18 cellular contexts compared by ENCODE assay signal in the genomic region with DNA sequence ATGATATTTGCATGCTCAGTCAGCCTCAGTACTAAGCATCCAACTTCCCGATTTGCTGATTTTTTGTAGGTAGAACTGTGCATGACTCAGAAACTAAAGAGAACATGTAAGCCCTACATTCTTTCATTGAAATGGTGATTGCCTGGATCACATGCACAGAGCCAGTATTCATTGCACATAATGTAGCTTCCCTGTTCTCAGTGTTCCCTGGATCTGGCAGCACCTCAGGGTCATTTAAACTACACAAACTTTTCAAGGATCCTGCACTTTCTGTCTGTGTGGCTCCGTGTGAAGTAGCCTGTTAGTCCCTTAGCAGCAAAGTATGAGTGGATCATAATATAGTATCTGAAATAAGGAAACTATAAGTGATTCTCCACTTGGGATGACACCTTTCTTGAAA.
A peak's percentile ranks its signal among the peaks of the same experiment; 100 is the strongest.
DNase-seq lines count a peak whose midpoint lies in the region; ATAC-seq and TF ChIP-seq lines count a peak whose summit lies in the region.
"Had no signal": no experiment of that assay in that cellular context is flagged by ENCODE, and none has a peak within 500 bp of the region (broad histone marks: within the 10 kb centered on the region; RNA-seq: fewer than 3 reads in every experiment).

No MANE protein-coding gene starts in this region.

- H3K27me3 Mint-ChIP-seq in Caco-2 (ENCODE audit: insufficient read depth, unreplicated experiment) = peaks cover 3% of the 10 kb centered on the region

- 19% methylated on average over 2 of the region's 2 CpGs for WGBS in body of pancreas, 2 donors

- no peaks in the 10 kb centered on the region for H3K4me1 Mint-ChIP-seq in Caco-2 (ENCODE audit: low read depth, unreplicated experiment)
- H3K4me1 Mint-ChIP-seq: CD4-positive, CD25-positive, alpha-beta regulatory T cell had no signal

- H3K4me3 ChIP-seq in body of pancreas = no peak overlapping the region
- H3K4me3 ChIP-seq in Caco-2 (ENCODE audit: low read depth, low read length) = no peak overlapping the region
- H3K4me3 ChIP-seq: BLaER1 treated with 17β-estradiol and CSF1 and Interleukin-3, amounts not matched to agents 10 nM and 100 nM; HAP-1 had no signal

- peaks cover 9% of the 10 kb centered on the region for H3K4me1 ChIP-seq in body of pancreas
- H3K4me1 ChIP-seq in Caco-2 = no peaks in the 10 kb centered on the region
- H3K4me1 ChIP-seq: BLaER1 treated with 17β-estradiol and CSF1 and Interleukin-3, amounts not matched to agents 10 nM and 100 nM; HAP-1 had no signal

- H3K4me3 Mint-ChIP-seq in Caco-2 (ENCODE audit: unreplicated experiment) = no peak overlapping the region
- H3K4me3 Mint-ChIP-seq: CD4-positive, CD25-positive, alpha-beta regulatory T cell had no signal

- CTCF ChIA-PET in Caco-2 (lab: Charles Lee) = no interaction called here

- intact Hi-C loops in body of pancreas (cut with DNase I) (no loop called here), Caco-2 (cut with micrococcal nuclease; ENCODE audit: unreplicated experiment) (no loop called here)

- TF ChIP-seq CTCF in body of pancreas (IDR thresholded peaks at IDR 0.05) (no peak), Caco-2 (IDR thresholded peaks at IDR 0.05; ENCODE audit: insufficient read depth in 1 of 2, low read depth in 1 of 2, low read length in 1 of 2, severe bottlenecking in 1 of 2, unreplicated experiment in 1 of 2) (no peak)

- ATAC-seq in body of pancreas = peak; percentile 74
- no peak for ATAC-seq in HG03095 (IDR thresholded peaks at IDR 0.05; ENCODE audit: unreplicated experiment)
- ATAC-seq: HepG2 had no signal

- no TSS peak for BruUV-seq in Caco-2 (replicated peaks; lab: Mats Ljungman, UMichigan)

- H3K9me3 Mint-ChIP-seq in Caco-2 (ENCODE audit: unreplicated experiment) = no peaks in the 10 kb centered on the region

- H3K36me3 ChIP-seq in body of pancreas (replicated peaks in 1 of 2; ENCODE audit: insufficient read depth in 1 of 2, low read depth in 2 of 2) (no peaks in the 10 kb centered on the region), Caco-2 (ENCODE audit: control insufficient read depth, insufficient read depth, low read length) (no peaks in the 10 kb centered on the region)
- H3K36me3 ChIP-seq: BLaER1 treated with 17β-estradiol and CSF1 and Interleukin-3, amounts not matched to agents 10 nM and 100 nM; HAP-1 had no signal

- H3K9me3 ChIP-seq in body of pancreas (peaks cover 0 to 6% (median 0%) of the 10 kb centered on the region in 3 donors), Caco-2 (no peaks in the 10 kb centered on the region)
- H3K9me3 ChIP-seq: BLaER1 treated with 17β-estradiol and CSF1 and Interleukin-3, amounts not matched to agents 10 nM and 100 nM; HAP-1 had no signal

- H3K27ac ChIP-seq in body of pancreas = no peak overlapping the region
- H3K27ac ChIP-seq: BLaER1 treated with 17β-estradiol and CSF1 and Interleukin-3, amounts not matched to agents 10 nM and 100 nM had no signal

- no peaks in the 10 kb centered on the region for H3K27me3 ChIP-seq in body of pancreas
- H3K27me3 ChIP-seq in Caco-2 (replicated peaks; ENCODE audit: control insufficient read depth, insufficient read depth, low read length) = no peaks in the 10 kb centered on the region
- H3K27me3 ChIP-seq: BLaER1 treated with 17β-estradiol and CSF1 and Interleukin-3, amounts not matched to agents 10 nM and 100 nM had no signal

- TF ChIP-seq POLR2A in body of pancreas (IDR thresholded peaks at IDR 0.05) = no peak

- H3K36me3 Mint-ChIP-seq in Caco-2 (ENCODE audit: insufficient read depth, unreplicated experiment) = no peaks in the 10 kb centered on the region
- H3K36me3 Mint-ChIP-seq: CD4-positive, CD25-positive, alpha-beta regulatory T cell had no signal

- peak; percentile 11 for DNase-seq in LHCN-M2 (ENCODE audit: low read depth)
- peak in 2 of 4 donors; percentile 34 to 53 for DNase-seq in body of pancreas
- DNase-seq in kidney tubule cell (ENCODE audit: low spot score) = peak; percentile 4
- peak; percentile 49 for DNase-seq in renal cortical epithelial cell (ENCODE audit: low read depth)
- no peak for DNase-seq in NCI-H510A treated with DMSO at 0.1 percent for 48 hours (lab: John Stamatoyannopoulos, UW)
- no peak for DNase-seq in Caco-2
- no peak for DNase-seq in activated CD4-positive, CD25-positive, alpha-beta regulatory T cell (lab: John Stamatoyannopoulos, UW)
- DNase-seq: 8988T; ACHN; CD4-positive, CD25-positive, alpha-beta regulatory T cell; DMS153; DND-41; GDM1; GOT3 had no signal

- no peak overlapping the region for H3K27ac Mint-ChIP-seq in Caco-2 (ENCODE audit: unreplicated experiment)
- H3K27ac Mint-ChIP-seq: CD4-positive, CD25-positive, alpha-beta regulatory T cell had no signal

- POLR2A ChIA-PET in Caco-2 (lab: Charles Lee) = no interaction called here

Comparison
In these comparisons a context has a peak if more than half of its experiments do, and no peak if none do; other contexts are left out.
1. DNase-seq: peak in LHCN-M2 (single experiment), kidney tubule cell (single experiment) and renal cortical epithelial cell (single experiment); none in NCI-H510A treated with DMSO at 0.1 percent for 48 hours (single experiment), Caco-2 (0 of 2) and activated CD4-positive, CD25-positive, alpha-beta regulatory T cell (0 of 4).